In the genomic region with DNA sequence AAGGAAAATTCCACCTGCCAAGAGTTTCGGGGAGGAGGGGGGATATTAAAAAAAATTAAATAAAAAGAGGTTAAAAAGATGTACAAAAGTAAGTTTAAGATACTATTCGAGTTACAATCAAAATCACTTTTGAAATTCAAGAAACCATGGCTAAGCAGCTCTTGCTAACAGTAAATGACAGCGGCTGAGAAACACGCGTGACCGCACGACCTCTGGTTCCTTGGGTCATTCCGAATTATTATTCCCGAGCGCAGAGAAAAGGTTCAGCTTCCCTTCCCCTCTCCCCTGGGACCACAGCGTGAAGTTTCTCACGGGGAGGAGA, we compare ENCODE assay signal across 8 cellular contexts. TPM values are rescaled to one million over a fixed set of nuclear protein-coding genes. Genes with fewer than 3 reads are reported as not detected.
A peak's percentile ranks its signal among the peaks of the same experiment; 100 is the strongest.
DNase-seq lines count a peak whose midpoint lies in the region; ATAC-seq, FAIRE-seq and TF ChIP-seq lines count a peak whose summit lies in the region.

No MANE protein-coding gene starts in this region.

- H3K27me3 ChIP-seq in muscle layer of duodenum (ENCODE audit: low read depth, low read length), result no peaks in the 10 kb centered on the region

- TF ChIP-seq RAD21 in A549 (conservative IDR thresholded peaks at IDR 0.05 in 1 of 2, IDR thresholded peaks at IDR 0.05 in 1 of 2), result no peak

- no peaks in the 10 kb centered on the region for H3K9me3 ChIP-seq in A549
- no peaks in the 10 kb centered on the region for H3K9me3 ChIP-seq in muscle layer of duodenum (ENCODE audit: control insufficient read depth in 1 of 2, low read length in 2 of 2)

- H3K4me1 ChIP-seq in A549, result peaks cover 11% of the 10 kb centered on the region; the same call in 2 of the 3 replicates
- peaks cover 7 to 16% of the 10 kb centered on the region in 2 donors for H3K4me1 ChIP-seq in muscle layer of duodenum (ENCODE audit: control insufficient read depth in 1 of 2, insufficient read depth in 2 of 2, low read length in 2 of 2)

- DNase-seq in A549 (ENCODE audit: low read depth in 1 of 2, low spot score in 1 of 2) (no peak), choroid plexus epithelial cell (ENCODE audit: low read depth) (no peak), nucleus accumbens (lab: John Stamatoyannopoulos, UW) (no peak), NCI-H1417 treated with DMSO at 0.1 percent for 48 hours (lab: John Stamatoyannopoulos, UW) (no peak), NCI-H510A (lab: John Stamatoyannopoulos, UW) (no peak), NAMALWA (ENCODE audit: low spot score) (no peak)

- H3K27me3 Mint-ChIP-seq in IgD-negative memory B cell, result peaks cover 10% of the 10 kb centered on the region

- FAIRE-seq in A549 (lab: Jason Lieb, UNC), result no peak

- H3K9me3 Mint-ChIP-seq in IgD-negative memory B cell, result no peaks in the 10 kb centered on the region

- H3K4me3 Mint-ChIP-seq in IgD-negative memory B cell, result peak overlapping the region; percentile 94 to 100 (median 96)

- H3K27ac Mint-ChIP-seq in IgD-negative memory B cell, result peak overlapping the region; percentile 81 to 96 (median 92)

- POLR2A ChIA-PET in A549 (lab: Yijun Ruan, JAX), result interaction anchor here (0.7 to 2.4 kb wide), 5 partner anchors 8 to 347 kb away, joined by 3 to 24 read pairs (median 3); no protein-coding TSS in a partner anchor

- H3K27ac ChIP-seq in A549 (peak overlapping the region; percentile 87 to 99), muscle layer of duodenum (ENCODE audit: low read length) (peak overlapping the region; percentile 74)

- peak overlapping the region; percentile 85 for H3K4me2 ChIP-seq in A549

- CTCF ChIA-PET in A549 (lab: Yijun Ruan, JAX), result interaction anchor here (1.1 to 2.0 kb wide), 4 partner anchors 47 to 347 kb away, joined by 3 to 7 read pairs (median 4); no protein-coding TSS in a partner anchor

- peaks cover 12 to 14% of the 10 kb centered on the region in 2 donors for H3K36me3 ChIP-seq in muscle layer of duodenum (ENCODE audit: control insufficient read depth in 1 of 2, insufficient read depth in 2 of 2, low read length in 2 of 2)

- no peak for TF ChIP-seq POLR2A in A549 (IDR thresholded peaks at IDR 0.05; ENCODE audit: low read length)

- ATAC-seq in A549, result 0 out of 6 replicates have a peak, but pooled peaks of 1 of the 2 experiments have one; percentile 1

- H3K4me3 ChIP-seq in A549, result peak overlapping the region; percentile 57
- H3K4me3 ChIP-seq in choroid plexus epithelial cell (ENCODE audit: low read depth, low read length), result peak overlapping the region; percentile 91
- H3K4me3 ChIP-seq in muscle layer of duodenum (ENCODE audit: low read depth in 1 of 2, low read length in 2 of 2), result peak overlapping the region; percentile 91 to 92

- no peaks in the 10 kb centered on the region for H3K36me3 Mint-ChIP-seq in IgD-negative memory B cell

- TF ChIP-seq CTCF in A549 (IDR thresholded peaks at IDR 0.05) (no peak), choroid plexus epithelial cell (conservative IDR thresholded peaks at IDR 0.05; ENCODE audit: low read depth, low read length) (no peak)

- H3K4me1 Mint-ChIP-seq in IgD-negative memory B cell, result peaks cover 11 to 29% (median 16%) of the 10 kb centered on the region in 3 donors

- WGBS in A549 (ENCODE audit: missing lambda C conversion rate), result 6% methylated on average over 12 of the region's 12 CpGs

- no peak for TF ChIP-seq EP300 in A549 (IDR thresholded peaks at IDR 0.05)

TF ChIP-seq in A549, 52 proteins besides CTCF, POLR2A, EP300 and RAD21:
- TF ChIP-seq SREBF2 (IDR thresholded peaks at IDR 0.05) (no peak), CHD4 (IDR thresholded peaks at IDR 0.05; ENCODE audit: borderline replicate concordance) (no peak), HEYL (CRISPR knock-in tag; IDR thresholded peaks at IDR 0.05) (no peak), GATA3 (IDR thresholded peaks at IDR 0.05; ENCODE audit: borderline replicate concordance) (no peak), KDM5A (IDR thresholded peaks at IDR 0.05) (no peak), HOXB13 (CRISPR knock-in tag; IDR thresholded peaks at IDR 0.05; ENCODE audit: low read depth) (no peak), CBX8 (IDR thresholded peaks at IDR 0.05) (no peak), KDM1A (IDR thresholded peaks at IDR 0.05; ENCODE audit: low read depth) (no peak), NPAS2 (CRISPR knock-in tag; IDR thresholded peaks at IDR 0.05; ENCODE audit: borderline replicate concordance) (no peak), EHF (CRISPR knock-in tag; IDR thresholded peaks at IDR 0.05) (no peak), TFCP2L1 (CRISPR knock-in tag; IDR thresholded peaks at IDR 0.05) (no peak), HOXA7 (CRISPR knock-in tag; IDR thresholded peaks at IDR 0.05) (no peak), FOSL2 (IDR thresholded peaks at IDR 0.05) (no peak), FOSL2 (CRISPR knock-in tag; IDR thresholded peaks at IDR 0.05) (no peak), CHD2 (IDR thresholded peaks at IDR 0.05; ENCODE audit: low read length, partially characterized antibody) (no peak), JUN (IDR thresholded peaks at IDR 0.05) (no peak), MAFK (IDR thresholded peaks at IDR 0.05; ENCODE audit: partially characterized antibody) (no peak)
- TF ChIP-seq, protein P1, sequence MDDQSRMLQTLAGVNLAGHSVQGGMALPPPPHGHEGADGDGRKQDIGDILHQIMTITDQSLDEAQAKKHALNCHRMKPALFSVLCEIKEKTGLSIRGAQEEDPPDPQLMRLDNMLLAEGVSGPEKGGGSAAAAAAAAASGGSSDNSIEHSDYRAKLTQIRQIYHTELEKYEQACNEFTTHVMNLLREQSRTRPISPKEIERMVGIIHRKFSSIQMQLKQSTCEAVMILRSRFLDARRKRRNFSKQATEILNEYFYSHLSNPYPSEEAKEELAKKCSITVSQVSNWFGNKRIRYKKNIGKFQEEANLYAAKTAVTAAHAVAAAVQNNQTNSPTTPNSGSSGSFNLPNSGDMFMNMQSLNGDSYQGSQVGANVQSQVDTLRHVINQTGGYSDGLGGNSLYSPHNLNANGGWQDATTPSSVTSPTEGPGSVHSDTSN (IDR thresholded peaks at IDR 0.05), result no peak
- TF ChIP-seq, protein P2, sequence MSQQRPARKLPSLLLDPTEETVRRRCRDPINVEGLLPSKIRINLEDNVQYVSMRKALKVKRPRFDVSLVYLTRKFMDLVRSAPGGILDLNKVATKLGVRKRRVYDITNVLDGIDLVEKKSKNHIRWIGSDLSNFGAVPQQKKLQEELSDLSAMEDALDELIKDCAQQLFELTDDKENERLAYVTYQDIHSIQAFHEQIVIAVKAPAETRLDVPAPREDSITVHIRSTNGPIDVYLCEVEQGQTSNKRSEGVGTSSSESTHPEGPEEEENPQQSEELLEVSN (IDR thresholded peaks at IDR 0.05; ENCODE audit: borderline replicate concordance, low read depth), result no peak

RNA-seq across cellular contexts. Expression of a gene that starts 0.6 kb away (rescaled TPM):
- polyA plus RNA-seq in A549 (2011; rRNA removed), result 5.1 and 7.4 TPM in 2 replicates
- 2.7 and 3.3 TPM in 2 replicates for polyA plus RNA-seq in A549 (2012; cell fraction: cytosol; rRNA removed)
- polyA plus RNA-seq in A549 (2012; cell fraction: nucleus; rRNA removed), result 1.3 and 2.0 TPM in 2 replicates
- 5.3 to 6.3 TPM (median 5.8 TPM) in 3 replicates for polyA plus RNA-seq in A549 (2017; fragmentation: RNase III; extraction: RNeasy Plus Mini Kit Qiagen cat#74134 plus additional on column Dnase treatment)
- polyA minus RNA-seq in A549 (2011; rRNA and poly(A)+ RNA removed), result 1.1 and 2.5 TPM in 2 replicates
- polyA plus RNA-seq in IgD-negative memory B cell, result 14.5 TPM

RNA-seq across cellular contexts. Expression of a gene that starts 58.2 kb away (rescaled TPM):
- polyA plus RNA-seq in A549 (2011; rRNA removed) (2.0 and 2.2 TPM in 2 replicates), A549 (2017; fragmentation: RNase III; extraction: RNeasy Plus Mini Kit Qiagen cat#74134 plus additional on column Dnase treatment) (2.6 to 2.8 TPM (median 2.8 TPM) in 3 replicates), IgD-negative memory B cell (13.5 TPM)
- 2.7 and 3.7 TPM in 2 replicates for polyA plus RNA-seq in A549 (2012; cell fraction: cytosol; rRNA removed)
- polyA plus RNA-seq in A549 (2012; cell fraction: nucleus; rRNA removed), result 5.0 and 6.3 TPM in 2 replicates
- polyA minus RNA-seq in A549 (2011; rRNA and poly(A)+ RNA removed), result 1.4 and 2.2 TPM in 2 replicates
